ENCODE assay signal across 31 cellular contexts in the genomic region with DNA sequence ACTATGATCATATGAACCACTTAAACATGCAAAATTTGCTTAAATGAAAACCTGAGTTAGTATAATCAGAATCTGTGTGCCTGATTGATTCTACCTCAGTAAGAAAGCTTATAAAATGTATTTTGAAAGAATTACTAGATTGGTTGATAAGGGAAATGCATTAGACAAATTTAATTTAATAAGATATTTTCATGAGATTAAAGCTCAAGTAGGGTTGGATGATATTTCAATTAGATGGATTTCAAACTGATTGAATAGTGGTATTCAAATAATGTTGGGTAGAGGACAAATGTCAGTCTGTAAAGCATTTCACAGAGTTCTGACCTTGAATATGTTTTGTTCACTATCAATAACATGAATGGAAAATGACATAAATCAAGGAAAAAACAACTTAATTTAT.
"Had no signal": no experiment of that assay in that cellular context is flagged by ENCODE, and none has a peak within 500 bp of the region (broad histone marks: within the 10 kb centered on the region; RNA-seq: fewer than 3 reads in every experiment).

No MANE protein-coding gene starts in this region.

- H3K4me1 ChIP-seq: adrenal gland, ascending aorta, body of pancreas, breast epithelium had no signal

- H3K27ac ChIP-seq: adrenal gland, ascending aorta, body of pancreas, brain microvascular endothelial cell, breast epithelium had no signal

- ATAC-seq: activated naive CD4-positive, alpha-beta T cell treated with anti-CD3 and anti-CD28 coated beads, Interleukin-2, amount 50 U/mL, for 72 hours; activated naive CD8-positive, alpha-beta T cell treated with anti-CD3 and anti-CD28 coated beads, Interleukin-2, amount 50 U/mL, for 24 hours; activated T-cell treated with anti-CD3 and anti-CD28 coated beads, Interleukin-2, amount 50 U/mL, for 4 hours; activated T-cell treated with anti-CD3 and anti-CD28 coated beads, Interleukin-2, amount 50 U/mL, for 72 hours; activated T-helper 17 cell treated with anti-CD3 and anti-CD28 coated beads, Interleukin-2, amount 50 U/mL, for 72 hours; body of pancreas had no signal

- H3K27me3 ChIP-seq: adrenal gland, ascending aorta, body of pancreas, brain microvascular endothelial cell, breast epithelium, cardiac muscle cell had no signal

- H3K4me3 ChIP-seq: adrenal gland, ascending aorta, body of pancreas, breast epithelium, cardiac muscle cell had no signal

- H3K36me3 ChIP-seq: adrenal gland, ascending aorta, brain microvascular endothelial cell, breast epithelium, cardiac muscle cell had no signal

- H3K9me3 ChIP-seq: adrenal gland, breast epithelium had no signal

- DNase-seq: activated effector memory CD4-positive, alpha-beta T cell treated with anti-CD3 and anti-CD28 coated beads, Interleukin-2, amount 50 U/mL, for 16 hours; activated effector memory CD4-positive, alpha-beta T cell treated with Interleukin-2 at 50 U/mL for 16 hours; activated gamma-delta T cell; activated gamma-delta T cell treated with Interleukin-2 at 50 U/mL for 16 hours; activated naive CD4-positive, alpha-beta T cell; activated naive CD4-positive, alpha-beta T cell treated with anti-CD3 and anti-CD28 coated beads for 36 hours; activated naive CD4-positive, alpha-beta T cell treated with anti-CD3 and anti-CD28 coated beads, Interleukin-2, amount 10 ng/mL, durations not matched to agents 7 days and 5 days; activated naive CD4-positive, alpha-beta T cell treated with anti-CD3 and anti-CD28 coated beads, Interleukin-2, amount 50 U/mL, for 16 hours; activated naive CD4-positive, alpha-beta T cell treated with Interleukin-2 at 50 U/mL for 16 hours; activated naive CD8-positive, alpha-beta T cell treated with anti-CD3 and anti-CD28 coated beads for 36 hours; activated naive CD8-positive, alpha-beta T cell treated with anti-CD3 and anti-CD28 coated beads, Interleukin-2, amount 10 ng/mL, durations not matched to agents 7 days and 5 days; activated naive CD8-positive, alpha-beta T cell treated with anti-CD3 and anti-CD28 coated beads, Interleukin-2, amount 50 U/mL, for 24 hours; activated T-cell treated with anti-CD3 and anti-CD28 coated beads, Interleukin-2, amount 50 U/mL, for 24 hours; activated T-cell treated with anti-CD3 and anti-CD28 coated beads, Interleukin-2, amount 50 U/mL, for 4 hours; activated T-cell treated with anti-CD3 and anti-CD28 coated beads, Interleukin-2, amount 50 U/mL, for 48 hours; activated T-cell treated with anti-CD3 and anti-CD28 coated beads, Interleukin-2, amount 50 U/mL, for 72 hours; adrenal gland; amniotic stem cell; amygdala; anterior cingulate cortex; aorta; body of pancreas; brain microvascular endothelial cell; caudate nucleus; central memory CD4-positive, alpha-beta T cell; cerebellar nuclear complex had no signal
